Comparison of ENCODE assay signal across 13 cellular contexts in genomic region chr4:113293673-113294072, GRCh38.
A peak's percentile ranks its signal among the peaks of the same experiment; 100 is the strongest.
DNase-seq lines count a peak whose midpoint lies in the region; FAIRE-seq and TF ChIP-seq lines count a peak whose summit lies in the region.
"Had no signal": no experiment of that assay in that cellular context is flagged by ENCODE, and none has a peak within 500 bp of the region (broad histone marks: within the 10 kb centered on the region; RNA-seq: fewer than 3 reads in every experiment).

No MANE protein-coding gene starts in this region.

- peak overlapping the region; percentile 87 for H3K27ac ChIP-seq in vagina

- H3K36me3 Mint-ChIP-seq in nephron (ENCODE audit: low read depth) = no peaks in the 10 kb centered on the region
- H3K36me3 Mint-ChIP-seq in activated T-helper 2 cell treated with anti-CD3 and anti-CD28 coated beads, Interferon-gamma antibody, Interleukin-2, Interleukin-4, amounts not matched to agents 10 μg/mL and 5 μg/mL and 100 μg/mL, durations not matched to agents 14 hours and 24 hours and 36 hours (ENCODE audit: low read depth) = no peaks in the 10 kb centered on the region
- H3K36me3 Mint-ChIP-seq: activated naive CD8-positive, alpha-beta T cell had no signal

- TF ChIP-seq POLR2A in vagina (IDR thresholded peaks at IDR 0.05) = no peak

- FAIRE-seq in RCC 7860 (lab: Jason Lieb, UNC) = no peak
- FAIRE-seq: GM18507 had no signal

- H3K4me3 ChIP-seq in fibroblast of mammary gland (ENCODE audit: control insufficient read depth, low read depth, low read length) = no peak overlapping the region
- H3K4me3 ChIP-seq in vagina = peak overlapping the region; percentile 9 to 34

- H3K9me3 Mint-ChIP-seq in nephron = no peaks in the 10 kb centered on the region
- no peaks in the 10 kb centered on the region for H3K9me3 Mint-ChIP-seq in activated T-helper 2 cell treated with anti-CD3 and anti-CD28 coated beads, Interferon-gamma antibody, Interleukin-2, Interleukin-4, amounts not matched to agents 10 μg/mL and 5 μg/mL and 100 μg/mL, durations not matched to agents 14 hours and 24 hours and 36 hours

- no peaks in the 10 kb centered on the region for H3K36me3 ChIP-seq in vagina

- H3K4me1 Mint-ChIP-seq in nephron = peaks cover 54% of the 10 kb centered on the region
- H3K4me1 Mint-ChIP-seq in activated T-helper 2 cell treated with anti-CD3 and anti-CD28 coated beads, Interferon-gamma antibody, Interleukin-2, Interleukin-4, amounts not matched to agents 10 μg/mL and 5 μg/mL and 100 μg/mL, durations not matched to agents 14 hours and 24 hours and 36 hours (ENCODE audit: low read depth) = no peaks in the 10 kb centered on the region

- H3K27ac Mint-ChIP-seq in nephron = peak overlapping the region; percentile 92 to 98 (median 95)
- no peak overlapping the region for H3K27ac Mint-ChIP-seq in activated T-helper 2 cell treated with anti-CD3 and anti-CD28 coated beads, Interferon-gamma antibody, Interleukin-2, Interleukin-4, amounts not matched to agents 10 μg/mL and 5 μg/mL and 100 μg/mL, durations not matched to agents 14 hours and 24 hours and 36 hours
- H3K27ac Mint-ChIP-seq: activated naive CD8-positive, alpha-beta T cell had no signal

- TF ChIP-seq CTCF in fibroblast of mammary gland (conservative IDR thresholded peaks at IDR 0.05; ENCODE audit: control insufficient read depth, insufficient read depth, low read depth, low read length) (peak; percentile 25), nephron (IDR thresholded peaks at IDR 0.05; ENCODE audit: unreplicated experiment in 3 of 3) (peak; percentile 16 to 40 (median 25)), vagina (IDR thresholded peaks at IDR 0.05) (no peak)

- peaks cover 10% of the 10 kb centered on the region for H3K4me1 ChIP-seq in vagina

- H3K9me3 ChIP-seq in vagina = no peaks in the 10 kb centered on the region

- intact Hi-C loops in vagina (cut with DNase I) = loop anchor here (10.0 kb wide), 1 partner anchor 471 kb away; the partner anchor contains the start of gene CAMK2D
- intact Hi-C loops in activated T-helper 2 cell treated with anti-CD3 and anti-CD28 coated beads, Interferon-gamma antibody, Interleukin-2, Interleukin-4, amounts not matched to agents 10 μg/mL and 5 μg/mL and 100 μg/mL, durations not matched to agents 14 hours and 24 hours and 36 hours (cut with micrococcal nuclease) = no loop called here

- DNase-seq in NCI-H2227 (lab: John Stamatoyannopoulos, UW; ENCODE audit: unreplicated experiment) (peak; percentile 3), NCI-H2227 treated with DMSO at 0.1 percent for 48 hours (lab: John Stamatoyannopoulos, UW) (no peak), fibroblast of mammary gland (ENCODE audit: low read depth) (peak; percentile 12), vagina (ENCODE audit: extremely low spot score in 2 of 2) (no peak), RCC 7860 (ENCODE audit: low spot score) (no peak)
- no peak for DNase-seq in activated CD8-positive, alpha-beta memory T cell treated with anti-CD3 and anti-CD28 coated beads, Interleukin-2, amount 50 U/mL, for 48 hours
- no peak for DNase-seq in activated T-helper 2 cell treated with anti-CD3 and anti-CD28 coated beads, Interferon-gamma antibody, Interleukin-2, Interleukin-4, amounts not matched to agents 10 μg/mL and 5 μg/mL and 100 μg/mL, durations not matched to agents 14 hours and 24 hours and 36 hours (ENCODE audit: low spot score)
- DNase-seq: activated CD4-positive, alpha-beta T cell treated with anti-CD3 and anti-CD28 coated beads, Interleukin-2, amount 50 U/mL, for 4 hours; erythroblast; NCI-H1105 had no signal

- no peaks in the 10 kb centered on the region for H3K27me3 ChIP-seq in vagina

- peak overlapping the region; percentile 19 to 78 (median 71) for H3K4me3 Mint-ChIP-seq in nephron
- no peak overlapping the region for H3K4me3 Mint-ChIP-seq in activated T-helper 2 cell treated with anti-CD3 and anti-CD28 coated beads, Interferon-gamma antibody, Interleukin-2, Interleukin-4, amounts not matched to agents 10 μg/mL and 5 μg/mL and 100 μg/mL, durations not matched to agents 14 hours and 24 hours and 36 hours (ENCODE audit: low read depth)
- H3K4me3 Mint-ChIP-seq: activated naive CD8-positive, alpha-beta T cell had no signal

- no peaks in the 10 kb centered on the region for H3K27me3 Mint-ChIP-seq in nephron (ENCODE audit: low read depth)
- peaks cover 16% of the 10 kb centered on the region for H3K27me3 Mint-ChIP-seq in activated T-helper 2 cell treated with anti-CD3 and anti-CD28 coated beads, Interferon-gamma antibody, Interleukin-2, Interleukin-4, amounts not matched to agents 10 μg/mL and 5 μg/mL and 100 μg/mL, durations not matched to agents 14 hours and 24 hours and 36 hours (ENCODE audit: low read depth)

Comparison
In these comparisons a context has a peak if more than half of its experiments do, and no peak if none do; other contexts are left out.
1. DNase-seq: peak in NCI-H2227 (single experiment) and fibroblast of mammary gland (single experiment); none in NCI-H2227 treated with DMSO at 0.1 percent for 48 hours (single experiment), vagina (0 of 2), activated CD8-positive, alpha-beta memory T cell treated with anti-CD3 and anti-CD28 coated beads, Interleukin-2, amount 50 U/mL, for 48 hours (single experiment), RCC 7860 (single experiment) and activated T-helper 2 cell treated with anti-CD3 and anti-CD28 coated beads, Interferon-gamma antibody, Interleukin-2, Interleukin-4, amounts not matched to agents 10 μg/mL and 5 μg/mL and 100 μg/mL, durations not matched to agents 14 hours and 24 hours and 36 hours (single experiment).
2. CTCF ChIP-seq: peak in fibroblast of mammary gland (single experiment) and nephron (3 of 3); none in vagina (0 of 3).